ENCODE assay signal across 2 cellular contexts in the genomic region with DNA sequence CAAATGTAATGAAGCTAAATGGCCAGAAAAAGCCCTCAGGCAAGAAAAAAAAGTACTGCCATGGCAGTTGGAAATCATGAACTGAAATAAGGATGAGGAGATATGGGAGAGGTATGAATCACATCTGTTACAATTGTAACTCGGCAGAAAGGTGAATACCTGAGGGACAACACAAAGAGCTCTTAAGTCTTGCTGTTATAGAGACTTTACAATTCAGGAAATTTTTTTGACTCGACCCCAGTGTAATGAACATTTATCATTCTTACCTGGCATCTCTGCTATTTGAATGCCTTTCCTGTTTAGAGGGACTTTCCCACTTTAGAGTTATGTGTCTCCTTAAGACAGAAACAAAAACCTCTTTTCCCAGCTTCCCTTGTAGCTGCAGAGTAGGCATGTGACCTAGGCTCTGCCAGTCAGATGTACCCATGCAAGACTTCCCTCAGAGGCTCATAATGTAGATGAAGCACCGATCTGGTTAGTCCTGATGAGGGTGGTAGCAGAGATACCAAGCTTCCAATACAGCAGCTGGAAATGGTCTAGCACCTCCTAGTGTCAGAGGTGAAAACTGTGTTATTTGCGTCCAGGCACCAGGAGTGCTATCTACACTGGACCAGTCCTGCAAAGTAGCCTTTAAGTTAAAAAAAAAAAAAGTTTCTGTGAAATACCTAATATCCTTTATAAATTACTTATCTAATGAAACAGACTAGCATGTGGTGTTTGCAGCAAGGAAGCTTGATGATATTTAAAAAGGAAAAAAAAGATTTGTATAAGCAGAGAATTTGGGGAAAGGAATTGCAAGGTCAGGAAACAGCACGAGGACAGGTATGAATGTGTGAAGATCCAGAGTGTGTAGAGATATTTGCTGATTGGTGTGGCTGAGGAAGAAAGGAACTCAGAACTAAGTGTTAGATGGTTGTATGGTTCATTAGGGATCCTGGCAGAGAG.
TF ChIP-seq lines count a peak whose summit lies in the region.

No MANE protein-coding gene starts in this region.

TF ChIP-seq in HCT116, 20 proteins besides CTCF, POLR2A, EP300 and RAD21 (continued from another document):
- TF ChIP-seq, protein P1, sequence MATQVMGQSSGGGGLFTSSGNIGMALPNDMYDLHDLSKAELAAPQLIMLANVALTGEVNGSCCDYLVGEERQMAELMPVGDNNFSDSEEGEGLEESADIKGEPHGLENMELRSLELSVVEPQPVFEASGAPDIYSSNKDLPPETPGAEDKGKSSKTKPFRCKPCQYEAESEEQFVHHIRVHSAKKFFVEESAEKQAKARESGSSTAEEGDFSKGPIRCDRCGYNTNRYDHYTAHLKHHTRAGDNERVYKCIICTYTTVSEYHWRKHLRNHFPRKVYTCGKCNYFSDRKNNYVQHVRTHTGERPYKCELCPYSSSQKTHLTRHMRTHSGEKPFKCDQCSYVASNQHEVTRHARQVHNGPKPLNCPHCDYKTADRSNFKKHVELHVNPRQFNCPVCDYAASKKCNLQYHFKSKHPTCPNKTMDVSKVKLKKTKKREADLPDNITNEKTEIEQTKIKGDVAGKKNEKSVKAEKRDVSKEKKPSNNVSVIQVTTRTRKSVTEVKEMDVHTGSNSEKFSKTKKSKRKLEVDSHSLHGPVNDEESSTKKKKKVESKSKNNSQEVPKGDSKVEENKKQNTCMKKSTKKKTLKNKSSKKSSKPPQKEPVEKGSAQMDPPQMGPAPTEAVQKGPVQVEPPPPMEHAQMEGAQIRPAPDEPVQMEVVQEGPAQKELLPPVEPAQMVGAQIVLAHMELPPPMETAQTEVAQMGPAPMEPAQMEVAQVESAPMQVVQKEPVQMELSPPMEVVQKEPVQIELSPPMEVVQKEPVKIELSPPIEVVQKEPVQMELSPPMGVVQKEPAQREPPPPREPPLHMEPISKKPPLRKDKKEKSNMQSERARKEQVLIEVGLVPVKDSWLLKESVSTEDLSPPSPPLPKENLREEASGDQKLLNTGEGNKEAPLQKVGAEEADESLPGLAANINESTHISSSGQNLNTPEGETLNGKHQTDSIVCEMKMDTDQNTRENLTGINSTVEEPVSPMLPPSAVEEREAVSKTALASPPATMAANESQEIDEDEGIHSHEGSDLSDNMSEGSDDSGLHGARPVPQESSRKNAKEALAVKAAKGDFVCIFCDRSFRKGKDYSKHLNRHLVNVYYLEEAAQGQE (IDR thresholded peaks at IDR 0.05; ENCODE audit: low read depth) = no peak
- TF ChIP-seq FOSL1 (IDR thresholded peaks at IDR 0.05; ENCODE audit: low read depth) (no peak), SIN3A (IDR thresholded peaks at IDR 0.05; ENCODE audit: low read depth) (no peak), EGR1 (IDR thresholded peaks at IDR 0.05; ENCODE audit: low read depth) (no peak), EZH2phosphoT487 (IDR thresholded peaks at IDR 0.05; ENCODE audit: borderline replicate concordance) (no peak), POLR2AphosphoS5 (IDR thresholded peaks at IDR 0.05; ENCODE audit: low read depth, low read length) (no peak), EZH2 (IDR thresholded peaks at IDR 0.05) (no peak), SRF (IDR thresholded peaks at IDR 0.05; ENCODE audit: low read depth) (no peak), JUND (IDR thresholded peaks at IDR 0.05) (no peak), ZFX (IDR thresholded peaks at IDR 0.05) (no peak), ZNF274 (IDR thresholded peaks at IDR 0.05; ENCODE audit: low read depth, low read length) (no peak), CBX3 (IDR thresholded peaks at IDR 0.05; ENCODE audit: low read depth) (no peak)
- TF ChIP-seq, protein P2, sequence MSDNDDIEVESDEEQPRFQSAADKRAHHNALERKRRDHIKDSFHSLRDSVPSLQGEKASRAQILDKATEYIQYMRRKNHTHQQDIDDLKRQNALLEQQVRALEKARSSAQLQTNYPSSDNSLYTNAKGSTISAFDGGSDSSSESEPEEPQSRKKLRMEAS (IDR thresholded peaks at IDR 0.05) = no peak

TF ChIP-seq in liver, 16 proteins besides CTCF, POLR2A, EP300 and RAD21 (continued from another document):
- no peak for TF ChIP-seq GABPA (IDR thresholded peaks at IDR 0.05 in 1 of 2, conservative IDR thresholded peaks at IDR 0.05 in 1 of 2)
- TF ChIP-seq, protein P2 (IDR thresholded peaks at IDR 0.05) = no peak
- no peak for TF ChIP-seq FOXA1 (IDR thresholded peaks at IDR 0.05)
- TF ChIP-seq SP1 (IDR thresholded peaks at IDR 0.05) = no peak
